In genomic region chr11:7949934-7950333, GRCh38 we compare ENCODE assay signal across 34 cellular contexts. TPM values are rescaled to one million over a fixed set of nuclear protein-coding genes. Genes with fewer than 3 reads are reported as not detected.
"Had no signal": no experiment of that assay in that cellular context is flagged by ENCODE, and none has a peak within 500 bp of the region (broad histone marks: within the 10 kb centered on the region; RNA-seq: fewer than 3 reads in every experiment).

No MANE protein-coding gene starts in this region.

- H3K36me3 ChIP-seq: ascending aorta, breast epithelium, SJCRH30 had no signal

- H3K9me3 ChIP-seq: ascending aorta, SJCRH30 had no signal

- DNase-seq: activated CD4-positive, alpha-beta T cell treated with anti-CD3 and anti-CD28 coated beads, Interleukin-2, amount 10 ng/mL, durations not matched to agents 24 days and 14 days; activated CD4-positive, alpha-beta T cell treated with anti-CD3 and anti-CD28 coated beads, Interleukin-2, amount 50 U/mL, for 4 hours; activated CD8-positive, alpha-beta T cell treated with anti-CD3 and anti-CD28 coated beads for 36 hours; activated effector memory CD4-positive, alpha-beta T cell treated with anti-CD3 and anti-CD28 coated beads, Interleukin-2, amount 50 U/mL, for 16 hours; activated naive CD4-positive, alpha-beta T cell; activated naive CD4-positive, alpha-beta T cell treated with anti-CD3 and anti-CD28 coated beads, Interleukin-2, amount 50 U/mL, for 16 hours; activated naive CD8-positive, alpha-beta T cell treated with anti-CD3 and anti-CD28 coated beads for 36 hours; activated T-cell treated with anti-CD3 and anti-CD28 coated beads, Interleukin-2, amount 50 U/mL, for 1 hour; activated T-cell treated with anti-CD3 and anti-CD28 coated beads, Interleukin-2, amount 50 U/mL, for 72 hours; amygdala; Kasumi-1; MM.1S; MV-4-11; NCI-H1092; NCI-H1436 treated with DMSO at 0.1 percent for 48 hours; NCI-H1694 treated with DMSO at 0.1 percent for 48 hours; NCI-H2029; NCI-H345; NCI-H524 treated with DMSO at 0.1 percent for 48 hours; SHP77; SJCRH30; T1000 had no signal

- H3K4me1 ChIP-seq: ascending aorta, breast epithelium, SJCRH30 had no signal

- H3K4me3 ChIP-seq: ascending aorta, breast epithelium, SJCRH30, SK-N-MC had no signal

- ATAC-seq: activated CD8-positive, alpha-beta T cell treated with anti-CD3 and anti-CD28 coated beads for 36 hours; activated T-cell treated with anti-CD3 and anti-CD28 coated beads, Interleukin-2, amount 50 U/mL, for 72 hours; activated T-helper 17 cell treated with anti-CD3 and anti-CD28 coated beads, Interleukin-2, amount 50 U/mL, for 72 hours; Panc1 had no signal

- H3K27ac ChIP-seq: ascending aorta, breast epithelium, SJCRH30, SK-N-MC had no signal

- H3K27me3 ChIP-seq: ascending aorta, breast epithelium, SJCRH30 had no signal

RNA-seq across cellular contexts. Expression of gene OR10A3, which starts 8.4 kb away (rescaled TPM):
- total RNA-seq: activated CD4-positive, alpha-beta T cell treated with anti-CD3 and anti-CD28 coated beads, Interleukin-2, amount 10 ng/mL, durations not matched to agents 24 days and 14 days; activated CD8-positive, alpha-beta memory T cell treated with anti-CD3 and anti-CD28 coated beads for 36 hours; activated CD8-positive, alpha-beta T cell treated with anti-CD3 and anti-CD28 coated beads for 36 hours; activated naive CD8-positive, alpha-beta T cell treated with anti-CD3 and anti-CD28 coated beads for 36 hours; activated T-cell treated with anti-CD3 and anti-CD28 coated beads, Interleukin-2, amount 50 U/mL, for 72 hours; activated T-helper 17 cell treated with anti-CD3 and anti-CD28 coated beads, Interleukin-2, amount 50 U/mL, for 72 hours; ascending aorta; breast epithelium; cardiac septum; NCI-H460; RPMI7951; SJCRH30; T-helper 1 cell treated with Interleukin-12 subunit alpha and Interleukin-12 subunit beta and Interleukin-4 antibody, amounts not matched to agents 30 ng/mL and 1 ng/mL, for 36 hours; T-helper 2 cell treated with Interferon-gamma antibody and Interleukin-4, amounts not matched to agents 100 ng/mL and 5 ng/mL, for 36 hours had no signal
- polyA plus RNA-seq: adipose tissue had no signal

RNA-seq across cellular contexts. Expression of gene NLRP10, which starts 15.3 kb away (rescaled TPM):
- total RNA-seq: activated CD4-positive, alpha-beta T cell treated with anti-CD3 and anti-CD28 coated beads, Interleukin-2, amount 10 ng/mL, durations not matched to agents 24 days and 14 days; activated CD8-positive, alpha-beta memory T cell treated with anti-CD3 and anti-CD28 coated beads for 36 hours; activated CD8-positive, alpha-beta T cell treated with anti-CD3 and anti-CD28 coated beads for 36 hours; activated naive CD8-positive, alpha-beta T cell treated with anti-CD3 and anti-CD28 coated beads for 36 hours; activated T-cell treated with anti-CD3 and anti-CD28 coated beads, Interleukin-2, amount 50 U/mL, for 72 hours; activated T-helper 17 cell treated with anti-CD3 and anti-CD28 coated beads, Interleukin-2, amount 50 U/mL, for 72 hours; ascending aorta; breast epithelium; cardiac septum; NCI-H460; RPMI7951; SJCRH30; T-helper 1 cell treated with Interleukin-12 subunit alpha and Interleukin-12 subunit beta and Interleukin-4 antibody, amounts not matched to agents 30 ng/mL and 1 ng/mL, for 36 hours; T-helper 2 cell treated with Interferon-gamma antibody and Interleukin-4, amounts not matched to agents 100 ng/mL and 5 ng/mL, for 36 hours had no signal
- polyA plus RNA-seq: adipose tissue had no signal

RNA-seq across cellular contexts. Expression of gene OR10A6, which starts 18.9 kb away (rescaled TPM):
- total RNA-seq: activated CD4-positive, alpha-beta T cell treated with anti-CD3 and anti-CD28 coated beads, Interleukin-2, amount 10 ng/mL, durations not matched to agents 24 days and 14 days; activated CD8-positive, alpha-beta memory T cell treated with anti-CD3 and anti-CD28 coated beads for 36 hours; activated CD8-positive, alpha-beta T cell treated with anti-CD3 and anti-CD28 coated beads for 36 hours; activated naive CD8-positive, alpha-beta T cell treated with anti-CD3 and anti-CD28 coated beads for 36 hours; activated T-cell treated with anti-CD3 and anti-CD28 coated beads, Interleukin-2, amount 50 U/mL, for 72 hours; activated T-helper 17 cell treated with anti-CD3 and anti-CD28 coated beads, Interleukin-2, amount 50 U/mL, for 72 hours; ascending aorta; breast epithelium; cardiac septum; NCI-H460; RPMI7951; SJCRH30; T-helper 1 cell treated with Interleukin-12 subunit alpha and Interleukin-12 subunit beta and Interleukin-4 antibody, amounts not matched to agents 30 ng/mL and 1 ng/mL, for 36 hours; T-helper 2 cell treated with Interferon-gamma antibody and Interleukin-4, amounts not matched to agents 100 ng/mL and 5 ng/mL, for 36 hours had no signal
- polyA plus RNA-seq: adipose tissue had no signal
